Comparison of ENCODE assay signal across 21 cellular contexts in genomic region chr5:1348986-1349245, GRCh38. TPM values are rescaled to one million over a fixed set of nuclear protein-coding genes. Genes with fewer than 3 reads are reported as not detected.
"Had no signal": no experiment of that assay in that cellular context is flagged by ENCODE, and none has a peak within 500 bp of the region (broad histone marks: within the 10 kb centered on the region; RNA-seq: fewer than 3 reads in every experiment).

No MANE protein-coding gene starts in this region.

- DNase-seq: activated CD4-positive, alpha-beta T cell treated with anti-CD3 and anti-CD28 coated beads, Interleukin-2, amount 50 U/mL, for 4 hours; activated naive CD4-positive, alpha-beta T cell; activated naive CD8-positive, alpha-beta T cell treated with anti-CD3 and anti-CD28 coated beads, Interleukin-2, amount 50 U/mL, for 24 hours; activated T-cell treated with anti-CD3 and anti-CD28 coated beads for 4 hours; cerebellar nuclear complex; effector CD8-positive, alpha-beta T cell; foreskin keratinocyte; glutamatergic neuron; hypothalamus; mesenchymal stem cell; natural killer cell; occipital lobe; small intestine; stimulated activated CD4-positive, alpha-beta T cell treated with anti-CD3 and anti-CD28 coated beads, Interleukin-4, amount 100 ng/mL, for 4 hours; stimulated activated naive CD8-positive, alpha-beta T cell treated with anti-CD3 and anti-CD28 coated beads, Interleukin-15, Interleukin-2, amounts not matched to agents 100 U/mL and 50 U/mL, for 24 hours had no signal

- H3K36me3 ChIP-seq: right atrium auricular region, suprapubic skin had no signal

- ATAC-seq: activated CD4-positive, CD25-positive, alpha-beta regulatory T cell treated with anti-CD3 and anti-CD28 coated beads, Interleukin-2, amount 50 U/mL, for 24 hours; activated naive CD8-positive, alpha-beta T cell treated with anti-CD3 and anti-CD28 coated beads, Interleukin-2, amount 50 U/mL, for 24 hours; foreskin keratinocyte; natural killer cell; stimulated activated naive CD8-positive, alpha-beta T cell treated with anti-CD3 and anti-CD28 coated beads, Interleukin-15, Interleukin-2, amounts not matched to agents 100 U/mL and 50 U/mL, for 24 hours had no signal

- H3K9me3 ChIP-seq: right atrium auricular region, suprapubic skin had no signal

- H3K27ac ChIP-seq: foreskin keratinocyte, right atrium auricular region, suprapubic skin had no signal

- H3K4me3 ChIP-seq: right atrium auricular region, suprapubic skin had no signal

- H3K27me3 ChIP-seq: foreskin keratinocyte, right atrium auricular region, suprapubic skin had no signal

RNA-seq across cellular contexts. Expression of gene TERT, which starts 54.0 kb away (rescaled TPM):
- total RNA-seq: aorta, kidney epithelial cell, natural killer cell, occipital lobe, right atrium auricular region, suprapubic skin had no signal
- polyA plus RNA-seq: aorta, foreskin keratinocyte, liver had no signal
